17 cellular contexts compared by ENCODE assay signal in genomic region chrX:47613082-47613481, GRCh38. TPM values are rescaled to one million over a fixed set of nuclear protein-coding genes. Genes with fewer than 3 reads are reported as not detected.
"Had no signal": no experiment of that assay in that cellular context is flagged by ENCODE, and none has a peak within 500 bp of the region (broad histone marks: within the 10 kb centered on the region; RNA-seq: fewer than 3 reads in every experiment).

No MANE protein-coding gene starts in this region.

- H3K27me3 ChIP-seq: right lobe of liver had no signal

- DNase-seq: activated CD4-positive, alpha-beta T cell treated with anti-CD3 and anti-CD28 coated beads for 4 hours; activated naive CD4-positive, alpha-beta T cell treated with anti-CD3 and anti-CD28 coated beads, Interleukin-2, amount 10 ng/mL, durations not matched to agents 7 days and 5 days; activated T-cell treated with anti-CD3 and anti-CD28 coated beads for 4 hours; central memory CD4-positive, alpha-beta T cell; dermis blood vessel endothelial cell; endodermal cell; immature natural killer cell; left colon; naive thymus-derived CD4-positive, alpha-beta T cell; right lobe of liver; stimulated activated CD4-positive, alpha-beta T cell treated with anti-CD3 and anti-CD28 coated beads, Interleukin-1b, Interleukin-23, amount 100 ng/mL, for 48 hours; stimulated activated naive B cell treated with anti-CD40 and anti-IgM and Interleukin-4, amounts not matched to agents 10 μg/mL and 1 μg/mL and 100 μg/mL, for 72 hours; T-cell; trophoblast cell had no signal

- H3K4me3 ChIP-seq: right lobe of liver had no signal

- ATAC-seq: left colon; naive thymus-derived CD4-positive, alpha-beta T cell; stimulated activated naive B cell treated with anti-CD40 and anti-IgM and Interleukin-4, amounts not matched to agents 10 μg/mL and 1 μg/mL and 100 μg/mL, for 72 hours; T-cell had no signal

- H3K4me1 ChIP-seq: right lobe of liver had no signal

- H3K9me3 ChIP-seq: neutrophil, right lobe of liver had no signal

- H3K36me3 ChIP-seq: neutrophil, right lobe of liver had no signal

- H3K27ac ChIP-seq: neutrophil, right lobe of liver, VCaP had no signal

RNA-seq across cellular contexts. Expression of gene SYN1, which starts 6.6 kb away (rescaled TPM):
- total RNA-seq: dermis blood vessel endothelial cell, fibroblast of villous mesenchyme had no signal
